In the genomic region with DNA sequence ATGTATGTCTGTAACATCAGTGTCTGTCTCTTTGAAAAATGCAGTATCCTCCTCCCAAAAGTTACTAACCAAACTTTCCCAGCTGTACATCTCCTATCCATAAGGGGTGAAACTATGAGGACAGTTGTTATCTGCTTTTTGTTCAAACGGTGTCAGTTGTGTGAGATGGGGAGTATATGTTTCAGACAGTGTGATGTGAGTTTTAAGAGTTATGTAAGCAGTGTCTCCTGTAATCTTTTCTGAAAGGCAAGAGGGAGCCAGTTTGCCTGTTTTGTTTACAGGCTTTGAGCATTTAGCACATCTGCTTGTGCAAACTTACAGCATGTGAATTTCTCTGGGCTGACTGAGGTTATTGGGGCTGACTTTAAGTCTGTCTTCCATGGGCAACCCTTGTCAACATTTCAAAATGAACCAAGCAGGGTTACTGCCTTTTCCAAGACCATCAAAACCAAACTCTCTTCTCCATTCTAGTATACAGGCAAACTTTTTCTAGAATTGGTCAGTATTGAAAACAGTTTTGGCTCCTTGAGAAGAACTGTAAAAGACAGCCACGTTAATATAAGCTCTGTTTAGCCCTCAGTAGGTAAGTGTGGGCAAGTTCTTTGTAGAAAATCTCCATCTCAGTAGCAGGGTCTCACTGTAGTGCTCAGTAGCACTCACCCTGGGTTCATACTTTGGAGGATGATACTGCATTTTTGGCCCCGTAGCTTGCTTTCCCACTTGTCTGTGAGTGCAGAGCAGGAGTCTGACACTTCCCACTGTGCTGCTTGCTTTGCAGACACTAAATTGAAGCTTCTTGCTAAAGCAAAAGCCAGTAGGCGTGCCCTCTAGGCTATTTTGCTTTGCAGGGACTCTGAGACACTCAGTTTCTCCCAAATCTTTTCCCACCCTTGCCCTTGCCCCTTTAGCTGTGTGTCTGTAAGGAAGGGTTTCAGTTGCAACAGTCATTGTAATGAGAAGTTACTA, we compare ENCODE assay signal across 8 cellular contexts. TPM values are rescaled to one million over a fixed set of nuclear protein-coding genes. Genes with fewer than 3 reads are reported as not detected.
DNase-seq lines count a peak whose midpoint lies in the region; ATAC-seq and TF ChIP-seq lines count a peak whose summit lies in the region.

No MANE protein-coding gene starts in this region.

- H3K27ac Mint-ChIP-seq in T-helper 1 cell treated with Interleukin-12 subunit alpha and Interleukin-12 subunit beta and Interleukin-4 antibody, amounts not matched to agents 30 μg/mL and 1 μg/mL, for 36 hours, result peak overlapping the region; percentile 99

- DNase-seq in G401 (ENCODE audit: low spot score) (peak; percentile 78), epithelial cell of esophagus (ENCODE audit: low read depth) (peak; percentile 26), omental fat pad (ENCODE audit: low spot score) (no peak), KBM-7 (no peak)
- DNase-seq in stimulated activated CD4-positive, alpha-beta T cell treated with anti-CD3 and anti-CD28 coated beads, Interleukin-2, amount 100 ng/mL, for 48 hours, result no peak

- H3K9me3 Mint-ChIP-seq in T-helper 1 cell treated with Interleukin-12 subunit alpha and Interleukin-12 subunit beta and Interleukin-4 antibody, amounts not matched to agents 30 μg/mL and 1 μg/mL, for 36 hours, result no peaks in the 10 kb centered on the region

- H3K36me3 Mint-ChIP-seq in T-helper 1 cell treated with Interleukin-12 subunit alpha and Interleukin-12 subunit beta and Interleukin-4 antibody, amounts not matched to agents 30 μg/mL and 1 μg/mL, for 36 hours (ENCODE audit: low read depth), result peaks cover 6% of the 10 kb centered on the region

- peak overlapping the region; percentile 38 for H3K4me3 ChIP-seq in epithelial cell of esophagus (ENCODE audit: low read length)

- in situ Hi-C loops in G401 (cut with HindIII; ENCODE audit: low sequenced_read_pairs), result no loop called here
- in situ Hi-C loops in KBM-7 (cut with MboI; ENCODE audit: low pct_unique_long_range_greater_than_20kb, low sequenced_read_pairs), result no loop called here

- H3K4me1 Mint-ChIP-seq in T-helper 1 cell treated with Interleukin-12 subunit alpha and Interleukin-12 subunit beta and Interleukin-4 antibody, amounts not matched to agents 30 μg/mL and 1 μg/mL, for 36 hours (ENCODE audit: low read depth), result peaks cover 55% of the 10 kb centered on the region

- TF ChIP-seq CTCF in epithelial cell of esophagus (IDR thresholded peaks at IDR 0.05; ENCODE audit: insufficient read depth, low read depth, low read length, missing control alignments) (no peak), omental fat pad (IDR thresholded peaks at IDR 0.05) (no peak)

- H3K27me3 Mint-ChIP-seq in T-helper 1 cell treated with Interleukin-12 subunit alpha and Interleukin-12 subunit beta and Interleukin-4 antibody, amounts not matched to agents 30 μg/mL and 1 μg/mL, for 36 hours (ENCODE audit: low read depth), result no peaks in the 10 kb centered on the region

- H3K4me3 Mint-ChIP-seq in T-helper 1 cell treated with Interleukin-12 subunit alpha and Interleukin-12 subunit beta and Interleukin-4 antibody, amounts not matched to agents 30 μg/mL and 1 μg/mL, for 36 hours, result peak overlapping the region; percentile 92

- peak; percentile 38 for ATAC-seq in omental fat pad (ENCODE audit: low FRiP score)
- no peak for ATAC-seq in HG02588 (IDR thresholded peaks at IDR 0.05; ENCODE audit: unreplicated experiment)
- ATAC-seq in HG03342 (IDR thresholded peaks at IDR 0.05; ENCODE audit: unreplicated experiment), result no peak

RNA-seq across cellular contexts. Expression of gene CACYBP, which starts 34.5 kb away (rescaled TPM):
- 589 and 1,389 TPM in 2 replicates for total RNA-seq in G401 (2014; rRNA removed; shearing (Covaris generic))
- total RNA-seq in omental fat pad, result 100 to 1,000 TPM in 2 of 4 donors, 10 to 100 TPM in 2; 53.2 to 149 (median 89.1) TPM

RNA-seq across cellular contexts. Expression of gene MRPS14, which starts 57.9 kb away (rescaled TPM):
- 24.9 and 30.1 TPM in 2 replicates for total RNA-seq in G401 (2014; rRNA removed; shearing (Covaris generic))
- 10 to 100 TPM; 14.9 to 37.0 (median 23.5) TPM for total RNA-seq in omental fat pad

Comparison
In these comparisons a context has a peak if more than half of its experiments do, and no peak if none do; other contexts are left out.
1. DNase-seq: peak in G401 (single experiment) and epithelial cell of esophagus (single experiment); none in omental fat pad (single experiment), KBM-7 (single experiment) and stimulated activated CD4-positive, alpha-beta T cell treated with anti-CD3 and anti-CD28 coated beads, Interleukin-2, amount 100 ng/mL, for 48 hours (0 of 2).